16 cellular contexts compared by ENCODE assay signal in the genomic region with DNA sequence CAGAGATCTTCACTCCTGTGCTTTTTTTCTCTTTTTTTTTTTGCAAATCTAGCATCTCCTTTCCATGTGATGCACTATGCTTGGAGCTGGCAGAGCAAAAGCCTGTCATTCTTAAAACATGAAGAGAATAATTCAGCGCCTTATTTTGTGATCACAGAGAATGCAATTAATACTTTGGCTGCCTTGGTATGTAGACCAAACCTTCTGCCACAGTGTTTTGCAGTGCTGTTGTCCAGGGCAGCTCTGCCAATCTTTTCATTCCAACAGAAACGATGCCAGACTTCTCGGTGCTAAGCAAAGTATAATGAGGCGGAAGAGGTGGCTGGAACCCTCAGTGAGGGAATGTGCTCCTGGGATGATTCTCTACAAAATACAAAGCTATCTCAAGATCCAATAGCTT. TPM values are rescaled to one million over a fixed set of nuclear protein-coding genes. Genes with fewer than 3 reads are reported as not detected.
A peak's percentile ranks its signal among the peaks of the same experiment; 100 is the strongest.
DNase-seq lines count a peak whose midpoint lies in the region; ATAC-seq and TF ChIP-seq lines count a peak whose summit lies in the region.
"Had no signal": no experiment of that assay in that cellular context is flagged by ENCODE, and none has a peak within 500 bp of the region (broad histone marks: within the 10 kb centered on the region; RNA-seq: fewer than 3 reads in every experiment).

No MANE protein-coding gene starts in this region.

- no peak for DNase-seq in CD8-positive, alpha-beta T cell
- DNase-seq in occipital lobe (lab: John Stamatoyannopoulos, UW) (peak; percentile 23), amniotic stem cell (lab: John Stamatoyannopoulos, UW) (no peak), type B pancreatic cell (ENCODE audit: extremely low spot score, unreplicated experiment) (no peak), 8988T (no peak)
- DNase-seq: activated CD8-positive, alpha-beta memory T cell treated with anti-CD3 and anti-CD28 coated beads for 24 hours; activated naive CD4-positive, alpha-beta T cell treated with anti-CD3 and anti-CD28 coated beads, Interleukin-2, amount 50 U/mL, for 16 hours; GF-D8; NCI-H2107; NK-92 treated with Interleukin-12 subunit alpha and Interleukin-12 subunit beta, amount 100 ng/mL, for 24 hours; SIG-M5; upper lobe of right lung had no signal

- CTCF ChIA-PET in CD8-positive, alpha-beta T cell (lab: Charles Lee): interaction anchor here (1.5 to 3.3 kb wide), 2 partner anchors 25 to 139 kb away, joined by 7 to 20 read pairs; a partner anchor contains a TSS

- ATAC-seq in CD8-positive, alpha-beta T cell: no peak
- ATAC-seq in activated CD4-positive, CD25-positive, alpha-beta regulatory T cell treated with anti-CD3 and anti-CD28 coated beads, Interleukin-2, amount 50 U/mL, for 24 hours: no peak
- ATAC-seq: upper lobe of right lung had no signal

- H3K9me3 Mint-ChIP-seq in CD8-positive, alpha-beta T cell: no peaks in the 10 kb centered on the region
- no peaks in the 10 kb centered on the region for H3K9me3 Mint-ChIP-seq in IgD-negative memory B cell
- peaks cover 0 to 6% (median 0%) of the 10 kb centered on the region in 5 experiments for H3K9me3 Mint-ChIP-seq in brain
- no peaks in the 10 kb centered on the region for H3K9me3 Mint-ChIP-seq in type B pancreatic cell

- H3K4me1 Mint-ChIP-seq in CD8-positive, alpha-beta T cell (ENCODE audit: low read depth): peaks cover 64% of the 10 kb centered on the region
- peaks cover 45 to 73% (median 54%) of the 10 kb centered on the region in 3 donors for H3K4me1 Mint-ChIP-seq in IgD-negative memory B cell
- peaks cover 51% of the 10 kb centered on the region for H3K4me1 Mint-ChIP-seq in brain
- H3K4me1 Mint-ChIP-seq in type B pancreatic cell (ENCODE audit: unreplicated experiment): peaks cover 19% of the 10 kb centered on the region

- no peaks in the 10 kb centered on the region for H3K9me3 ChIP-seq in CD8-positive, alpha-beta T cell (ENCODE audit: low read length)
- H3K9me3 ChIP-seq: prostate gland, upper lobe of right lung had no signal

- no peak overlapping the region for H3K4me3 Mint-ChIP-seq in CD8-positive, alpha-beta T cell
- H3K4me3 Mint-ChIP-seq in IgD-negative memory B cell (peak overlapping the region; percentile 55 to 80 (median 67)), brain (peak overlapping the region in 3 of 5 experiments; percentile 35 to 75 (median 46)), type B pancreatic cell (no peak overlapping the region)

- no peak overlapping the region for H3K4me3 ChIP-seq in CD8-positive, alpha-beta T cell (ENCODE audit: low read depth, low read length)
- H3K4me3 ChIP-seq: prostate gland, upper lobe of right lung had no signal

- H3K36me3 Mint-ChIP-seq in CD8-positive, alpha-beta T cell: peaks cover 59% of the 10 kb centered on the region
- H3K36me3 Mint-ChIP-seq in IgD-negative memory B cell: no peaks in the 10 kb centered on the region
- H3K36me3 Mint-ChIP-seq in brain: peaks cover 28% of the 10 kb centered on the region
- H3K36me3 Mint-ChIP-seq in type B pancreatic cell: peaks cover 12% of the 10 kb centered on the region

- H3K27me3 ChIP-seq in CD8-positive, alpha-beta T cell (ENCODE audit: insufficient read depth, low read length): no peaks in the 10 kb centered on the region
- H3K27me3 ChIP-seq: upper lobe of right lung had no signal

- no peaks in the 10 kb centered on the region for H3K36me3 ChIP-seq in CD8-positive, alpha-beta T cell (ENCODE audit: insufficient read depth, low read length)
- H3K36me3 ChIP-seq: prostate gland, upper lobe of right lung had no signal

- H3K27ac ChIP-seq in CD8-positive, alpha-beta T cell (ENCODE audit: low read depth, low read length): no peak overlapping the region
- H3K27ac ChIP-seq: prostate gland, upper lobe of right lung had no signal

- peak overlapping the region; percentile 70 for H3K27ac Mint-ChIP-seq in CD8-positive, alpha-beta T cell
- H3K27ac Mint-ChIP-seq in IgD-negative memory B cell: peak overlapping the region in 2 of 3 donors; percentile 85 to 87
- H3K27ac Mint-ChIP-seq in brain: peak overlapping the region; percentile 46 to 83 (median 77)
- no peak overlapping the region for H3K27ac Mint-ChIP-seq in type B pancreatic cell

- H3K4me1 ChIP-seq in CD8-positive, alpha-beta T cell (ENCODE audit: insufficient read depth, low read length): peaks cover 63% of the 10 kb centered on the region
- H3K4me1 ChIP-seq: prostate gland had no signal

- POLR2A ChIA-PET in CD8-positive, alpha-beta T cell (lab: Charles Lee): interaction anchor here (1.1 kb wide), 2 partner anchors 18 to 132 kb away, joined by 3 to 4 read pairs; no protein-coding TSS in a partner anchor

- no peaks in the 10 kb centered on the region for H3K27me3 Mint-ChIP-seq in CD8-positive, alpha-beta T cell (ENCODE audit: low read depth)
- no peaks in the 10 kb centered on the region for H3K27me3 Mint-ChIP-seq in IgD-negative memory B cell
- H3K27me3 Mint-ChIP-seq in brain: peaks cover 3% of the 10 kb centered on the region
- H3K27me3 Mint-ChIP-seq in type B pancreatic cell: no peaks in the 10 kb centered on the region

- no peak for TF ChIP-seq CTCF in CD8-positive, alpha-beta T cell (IDR thresholded peaks at IDR 0.05)
- TF ChIP-seq CTCF in brain (conservative IDR thresholded peaks at IDR 0.05) (no peak), type B pancreatic cell (conservative IDR thresholded peaks at IDR 0.05) (no peak)

- intact Hi-C loops in CD8-positive, alpha-beta T cell (cut with DNase I, micrococcal nuclease): loop anchor here in 1 of 2 experiments (1.0 kb wide), 1 partner anchor 7 kb away; no protein-coding TSS in a partner anchor

RNA-seq across cellular contexts. Expression of a gene that starts 25.6 kb away (rescaled TPM):
- 10 to 100 TPM; 39.5 to 40.5 TPM for total RNA-seq in CD8-positive, alpha-beta T cell
- polyA plus RNA-seq in IgD-negative memory B cell (36.2 TPM), brain (ENCODE audit: insufficient read depth, low read depth, low replicate concordance) (8.0 TPM)
- total RNA-seq in occipital lobe (30.6 TPM), type B pancreatic cell (ENCODE audit: low replicate concordance) (16.5 and 21.9 TPM in 2 replicates)

Comparison
In these comparisons a context has a peak if more than half of its experiments do, and no peak if none do; other contexts are left out.
1. H3K4me3 Mint-ChIP-seq: peak in IgD-negative memory B cell (4 of 4) and brain (3 of 5); none in CD8-positive, alpha-beta T cell (single experiment) and type B pancreatic cell (single experiment).